Comparison of ENCODE assay signal across 8 cellular contexts in the genomic region with DNA sequence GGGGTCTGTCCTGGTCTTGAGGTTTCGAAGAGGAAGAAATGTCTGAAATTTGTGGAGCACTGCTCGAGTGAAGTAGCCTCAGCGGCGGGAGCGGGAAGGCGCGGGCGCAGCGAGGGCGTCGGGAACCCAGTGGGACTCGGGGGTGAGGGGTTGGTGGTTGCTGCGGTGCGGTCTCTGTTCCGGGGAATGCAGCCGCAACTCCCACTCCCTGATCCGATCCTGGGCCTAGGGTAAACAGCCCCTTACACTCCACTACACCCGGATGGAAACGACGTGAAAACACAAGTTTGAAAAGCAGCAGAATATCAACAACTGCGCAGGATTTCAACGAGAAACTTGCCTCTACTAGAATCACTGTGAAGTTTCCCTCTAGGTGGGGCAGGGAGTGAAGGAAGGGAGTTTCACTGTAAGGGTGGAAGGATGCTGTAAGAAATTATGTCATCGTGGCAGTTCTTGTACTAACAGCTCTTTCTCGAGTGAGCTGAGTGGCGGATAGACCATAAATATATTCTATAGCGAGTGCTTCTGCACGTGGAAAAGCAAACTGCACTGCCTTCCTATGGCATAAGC. TPM values are rescaled to one million over a fixed set of nuclear protein-coding genes. Genes with fewer than 3 reads are reported as not detected.
DNase-seq lines count a peak whose midpoint lies in the region; ATAC-seq, FAIRE-seq and TF ChIP-seq lines count a peak whose summit lies in the region.

No MANE protein-coding gene starts in this region.

- TF ChIP-seq CTCF in DND-41 (IDR thresholded peaks at IDR 0.05; ENCODE audit: borderline replicate concordance, extremely low read depth, low read length, poor library complexity, severe bottlenecking), result peak; percentile 32
- no peak for TF ChIP-seq CTCF in vagina (IDR thresholded peaks at IDR 0.05)

- no peaks in the 10 kb centered on the region; the same call in 1 of the 2 replicates for H3K36me3 ChIP-seq in DND-41 (ENCODE audit: insufficient read depth, low read length)
- H3K36me3 ChIP-seq in neuronal stem cell (replicated peaks in 1 of 2; ENCODE audit: control insufficient read depth in 2 of 2, insufficient read depth in 2 of 2, low read length in 2 of 2), result no peaks in the 10 kb centered on the region
- H3K36me3 ChIP-seq in vagina, result no peaks in the 10 kb centered on the region

- ATAC-seq in DND-41 (ENCODE audit: insufficient read depth, low read depth), result peak; percentile 3; the same call in 1 of the 3 replicates

- no peak overlapping the region for H3K23ac ChIP-seq in neuronal stem cell (ENCODE audit: low read depth, low read length, poor library complexity)

- no peak overlapping the region for H2BK12ac ChIP-seq in neuronal stem cell (ENCODE audit: low read length)

- no peak overlapping the region for H3K4ac ChIP-seq in neuronal stem cell (ENCODE audit: low read length)

- H3K4me1 ChIP-seq in DND-41 (ENCODE audit: insufficient read depth, low read length) (peaks cover 28% of the 10 kb centered on the region), neuronal stem cell (ENCODE audit: control insufficient read depth in 2 of 2, insufficient read depth in 1 of 2, low read depth in 1 of 2, low read length in 2 of 2) (peaks cover 3 to 10% of the 10 kb centered on the region in 2 donors), vagina (peaks cover 18% of the 10 kb centered on the region)

- peak overlapping the region; percentile 82 for H2BK120ac ChIP-seq in neuronal stem cell (ENCODE audit: low read depth, low read length)

- H2BK15ac ChIP-seq in neuronal stem cell (ENCODE audit: low read length), result no peak overlapping the region

- no peak for FAIRE-seq in GM19239 (lab: Jason Lieb, UNC)

- peak overlapping the region; percentile 14 for H3K14ac ChIP-seq in neuronal stem cell (ENCODE audit: low read length)

- DNase-seq in DND-41 (peak; percentile 64), NCI-H1417 (lab: John Stamatoyannopoulos, UW) (peak in 2 of 3 experiments; percentile 62 to 92), fibroblast of peridontal ligament (ENCODE audit: extremely low read depth) (peak; percentile 75), neuronal stem cell (ENCODE audit: low spot score) (no peak), vagina (ENCODE audit: extremely low spot score in 2 of 2) (peak in 1 of 2 donors; percentile 89), retina (no peak), GM19239 (ENCODE audit: insufficient read length, low spot score) (no peak)
- DNase-seq in activated CD8-positive, alpha-beta memory T cell treated with anti-CD3 and anti-CD28 coated beads, Interleukin-2, amount 50 U/mL, for 4 hours, result peak; percentile 25

- no peak for TF ChIP-seq POLR2A in vagina (IDR thresholded peaks at IDR 0.05)

- H3K4me2 ChIP-seq in DND-41 (ENCODE audit: insufficient read depth, low read length) (peak overlapping the region; percentile 93), neuronal stem cell (ENCODE audit: insufficient read depth, low read length, poor library complexity, severe bottlenecking) (peak overlapping the region; percentile 82)

- peaks cover 7% of the 10 kb centered on the region for H4K20me1 ChIP-seq in DND-41 (ENCODE audit: insufficient read depth, low read length)

- no peak overlapping the region for H2AK5ac ChIP-seq in neuronal stem cell (ENCODE audit: low read depth, low read length)

- peaks cover 28% of the 10 kb centered on the region for H3K79me2 ChIP-seq in DND-41 (ENCODE audit: insufficient read depth, low read length)

- no peaks in the 10 kb centered on the region for H3K27me3 ChIP-seq in DND-41 (ENCODE audit: insufficient read depth, low read length, poor library complexity)
- H3K27me3 ChIP-seq in neuronal stem cell (ENCODE audit: control insufficient read depth in 3 of 3, insufficient read depth in 3 of 3, low read depth in 1 of 3, low read length in 3 of 3), result no peaks in the 10 kb centered on the region
- no peaks in the 10 kb centered on the region for H3K27me3 ChIP-seq in vagina

- H3K27ac ChIP-seq in DND-41 (ENCODE audit: low read length) (peak overlapping the region; percentile 89), neuronal stem cell (replicated peaks; ENCODE audit: low read length) (peak overlapping the region; percentile 85), vagina (peak overlapping the region; percentile 90)

- peak overlapping the region; percentile 62 for H2BK5ac ChIP-seq in neuronal stem cell (ENCODE audit: low read length)

- intact Hi-C loops in vagina (cut with DNase I), result loop anchor here (10.0 kb wide), 1 partner anchor 71 kb away; no protein-coding TSS in a partner anchor

- H3K79me1 ChIP-seq in neuronal stem cell (ENCODE audit: low read depth, low read length), result no peaks in the 10 kb centered on the region

- H2AFZ ChIP-seq in DND-41 (ENCODE audit: low read depth, low read length) (peak overlapping the region; percentile 92), neuronal stem cell (ENCODE audit: low read length) (peak overlapping the region; percentile 81)

- H3K9ac ChIP-seq in DND-41 (ENCODE audit: low read depth, low read length) (peak overlapping the region; percentile 94), neuronal stem cell (ENCODE audit: low read depth, low read length, poor library complexity) (peak overlapping the region; percentile 79)

- H3K18ac ChIP-seq in neuronal stem cell (ENCODE audit: low read length), result peak overlapping the region; percentile 88

- H3K9me3 ChIP-seq in DND-41 (ENCODE audit: insufficient read depth, low read length, severe bottlenecking) (no peaks in the 10 kb centered on the region), neuronal stem cell (replicated peaks in 1 of 2; ENCODE audit: control insufficient read depth in 2 of 2, insufficient read depth in 1 of 2, low read depth in 1 of 2, low read length in 2 of 2) (no peaks in the 10 kb centered on the region), vagina (no peaks in the 10 kb centered on the region)

- no peak overlapping the region for H4K91ac ChIP-seq in neuronal stem cell (ENCODE audit: low read depth, low read length, poor library complexity)

- H4K8ac ChIP-seq in neuronal stem cell (ENCODE audit: low read depth, low read length), result no peak overlapping the region

- WGBS in neuronal stem cell (ENCODE audit: extremely low coverage in 2 of 2, insufficient read length in 2 of 2, insufficient replicate concordance in 1 of 2), 2 donors, result no CpG with 5 or more reads among the region's 27 CpGs

- H3K4me3 ChIP-seq in DND-41 (ENCODE audit: low read depth in 1 of 2, low read length in 2 of 2) (peak overlapping the region; percentile 64 to 85; a peak in 3 of 4 replicates), neuronal stem cell (ENCODE audit: low read length in 2 of 2) (peak overlapping the region; percentile 83 to 91), vagina (peak overlapping the region; percentile 87 to 96)

RNA-seq across cellular contexts. Expression of a gene that starts 2.0 kb away (rescaled TPM):
- 5.4 TPM for polyA plus RNA-seq in neuronal stem cell (2013, experiment 1 of 2)
- polyA plus RNA-seq in neuronal stem cell (2013, experiment 2 of 2), result 5.6 TPM
- 5.4 TPM for total RNA-seq in vagina

Comparison
In these comparisons a context has a peak if more than half of its experiments do, and no peak if none do; other contexts are left out.
1. DNase-seq: peak in DND-41 (single experiment), NCI-H1417 (2 of 3), activated CD8-positive, alpha-beta memory T cell treated with anti-CD3 and anti-CD28 coated beads, Interleukin-2, amount 50 U/mL, for 4 hours (single experiment) and fibroblast of peridontal ligament (single experiment); none in neuronal stem cell (single experiment), retina (single experiment) and GM19239 (single experiment).
2. Peak in every context shown above with its lines, with median percentiles within 50 percentile points of each other: H3K27ac ChIP-seq and H3K4me3 ChIP-seq.